ENCODE assay signal across 14 cellular contexts in the genomic region with DNA sequence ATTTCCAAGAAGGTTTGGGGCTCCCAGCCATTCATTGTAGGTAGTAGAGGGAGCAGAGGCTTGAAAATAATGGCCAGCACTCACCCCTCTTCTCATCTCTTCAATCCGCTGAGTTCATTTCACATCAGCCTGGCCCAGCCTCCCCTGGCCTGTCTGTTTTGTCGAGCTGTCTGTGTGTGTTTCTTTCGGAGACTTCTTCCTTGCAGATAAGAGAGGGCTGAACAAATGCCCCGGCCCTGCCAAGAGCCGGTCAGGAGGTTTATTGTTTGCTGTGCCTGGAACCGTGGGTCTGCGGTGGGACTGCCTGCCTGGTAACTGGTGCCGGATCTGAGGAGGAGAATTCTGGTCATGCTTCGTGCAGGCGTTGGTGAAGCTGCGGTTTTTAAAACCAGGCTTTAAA. TPM values are rescaled to one million over a fixed set of nuclear protein-coding genes. Genes with fewer than 3 reads are reported as not detected.
"Had no signal": no experiment of that assay in that cellular context is flagged by ENCODE, and none has a peak within 500 bp of the region (broad histone marks: within the 10 kb centered on the region; RNA-seq: fewer than 3 reads in every experiment).

No MANE protein-coding gene starts in this region.

- H3K4me3 ChIP-seq: breast epithelium, esophagus squamous epithelium, lower lobe of right lung had no signal

- H3K9me3 ChIP-seq: breast epithelium, esophagus squamous epithelium, lower lobe of right lung had no signal

- ATAC-seq: lower lobe of right lung, natural killer cell had no signal

- H3K9me3 Mint-ChIP-seq: activated naive CD8-positive, alpha-beta T cell treated with anti-CD3 and anti-CD28 coated beads, Interleukin-2, amount 10 ng/mL, durations not matched to agents 7 days and 5 days; immature natural killer cell; natural killer cell; type B pancreatic cell had no signal

- H3K4me3 Mint-ChIP-seq: activated naive CD8-positive, alpha-beta T cell treated with anti-CD3 and anti-CD28 coated beads, Interleukin-2, amount 10 ng/mL, durations not matched to agents 7 days and 5 days had no signal

- DNase-seq: activated CD4-positive, alpha-beta T cell treated with anti-CD3 and anti-CD28 coated beads, Interleukin-2, amount 50 U/mL, for 1 hour; activated gamma-delta T cell treated with Interleukin-2 at 50 U/mL for 16 hours; activated naive CD8-positive, alpha-beta T cell treated with anti-CD3 and anti-CD28 coated beads, Interleukin-2, amount 10 ng/mL, durations not matched to agents 7 days and 5 days; esophagus squamous epithelium; foreskin fibroblast; immature natural killer cell; lower lobe of right lung; natural killer cell; stimulated activated CD4-positive, alpha-beta T cell treated with anti-CD3 and anti-CD28 coated beads, Interleukin-15, amount 100 ng/mL, for 24 hours; stimulated activated CD4-positive, alpha-beta T cell treated with anti-CD3 and anti-CD28 coated beads, Interleukin-4, amount 100 ng/mL, for 4 hours had no signal

- H3K27ac ChIP-seq: breast epithelium, esophagus squamous epithelium, lower lobe of right lung had no signal

- H3K27me3 Mint-ChIP-seq: activated naive CD8-positive, alpha-beta T cell treated with anti-CD3 and anti-CD28 coated beads, Interleukin-2, amount 10 ng/mL, durations not matched to agents 7 days and 5 days; type B pancreatic cell had no signal

- H3K27me3 ChIP-seq: breast epithelium, esophagus squamous epithelium had no signal

- H3K4me1 ChIP-seq: breast epithelium had no signal

- H3K27ac Mint-ChIP-seq: activated naive CD8-positive, alpha-beta T cell treated with anti-CD3 and anti-CD28 coated beads, Interleukin-2, amount 10 ng/mL, durations not matched to agents 7 days and 5 days; natural killer cell; type B pancreatic cell had no signal

RNA-seq across cellular contexts. Expression of a gene that starts 37.1 kb away (rescaled TPM):
- total RNA-seq: esophagus squamous epithelium, skeletal muscle tissue had no signal
- polyA plus RNA-seq: aorta, immature natural killer cell had no signal
